ENCODE assay signal across 20 cellular contexts in the genomic region with DNA sequence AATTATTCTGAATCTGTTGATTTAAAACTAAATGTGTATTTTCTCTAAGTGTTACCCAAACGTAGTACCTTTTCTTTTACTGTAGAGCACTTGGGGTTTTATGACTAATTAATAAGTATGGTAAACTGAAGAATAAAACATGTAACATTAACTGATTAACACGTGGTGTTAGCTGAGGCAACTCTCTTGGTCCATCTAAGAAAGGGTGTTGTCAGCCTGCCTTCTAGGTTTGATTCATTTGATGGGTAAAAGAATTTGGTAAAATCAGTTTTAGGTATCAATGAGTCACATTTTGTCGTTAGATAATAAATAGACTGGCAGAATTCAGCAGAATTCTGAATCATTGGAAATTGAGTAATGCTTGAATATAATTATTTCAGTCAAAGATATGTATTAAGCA.
DNase-seq lines count a peak whose midpoint lies in the region; ATAC-seq, FAIRE-seq and TF ChIP-seq lines count a peak whose summit lies in the region.
"Had no signal": no experiment of that assay in that cellular context is flagged by ENCODE, and none has a peak within 500 bp of the region (broad histone marks: within the 10 kb centered on the region; RNA-seq: fewer than 3 reads in every experiment).

No MANE protein-coding gene starts in this region.

- TF ChIP-seq CTCF in bronchial epithelial cell (IDR thresholded peaks at IDR 0.05; ENCODE audit: insufficient read depth, low read length, severe bottlenecking) = no peak
- no peak for TF ChIP-seq CTCF in PC-9 (conservative IDR thresholded peaks at IDR 0.05)
- no peak for TF ChIP-seq CTCF in GM10248 (IDR thresholded peaks at IDR 0.05; ENCODE audit: control extremely low read depth, extremely low read depth, low read depth, missing control alignments)

- H3K4me3 Mint-ChIP-seq in activated T-cell treated with anti-CD3 and anti-CD28 coated beads, Interleukin-2, amount 50 U/mL, for 72 hours = peak overlapping the region in 1 of 2 donors; percentile 39
- H3K4me3 Mint-ChIP-seq: CD14-positive monocyte had no signal

- no peaks in the 10 kb centered on the region for H3K9me3 Mint-ChIP-seq in activated T-cell treated with anti-CD3 and anti-CD28 coated beads, Interleukin-2, amount 50 U/mL, for 72 hours
- H3K9me3 Mint-ChIP-seq: CD14-positive monocyte, neural crest cell had no signal

- intact Hi-C loops in PC-9 (cut with micrococcal nuclease; ENCODE audit: unreplicated experiment) = no loop called here

- H3K9me2 ChIP-seq in PC-9 (ENCODE audit: insufficient read depth) = no peaks in the 10 kb centered on the region

- H3K27me3 ChIP-seq in bronchial epithelial cell (ENCODE audit: control insufficient read depth, insufficient read depth, low read length) (no peaks in the 10 kb centered on the region), muscle layer of colon (ENCODE audit: control insufficient read depth in 1 of 2, insufficient read depth in 2 of 2, low read length in 2 of 2) (no peaks in the 10 kb centered on the region), PC-9 (ENCODE audit: insufficient read depth, low read depth) (no peaks in the 10 kb centered on the region)
- H3K27me3 ChIP-seq: MG63, suprapubic skin had no signal

- POLR2A ChIA-PET in PC-9 (lab: Charles Lee; ENCODE audit: unreplicated experiment) (no interaction called here), GM10248 (lab: Yijun Ruan, JAX) (no interaction called here)

- H3K4me3 ChIP-seq in bronchial epithelial cell (ENCODE audit: low read depth, low read length) = no peak overlapping the region
- peak overlapping the region in 1 of 2 donors; percentile 23 for H3K4me3 ChIP-seq in muscle layer of colon (ENCODE audit: low read depth in 1 of 2, low read length in 2 of 2)
- no peak overlapping the region for H3K4me3 ChIP-seq in PC-9
- H3K4me3 ChIP-seq: MG63, suprapubic skin had no signal

- 0 out of 2 replicates have a peak, but pooled peaks cover 5% of the 10 kb centered on the region for H3K79me2 ChIP-seq in PC-9 (ENCODE audit: low read depth)

- H3K36me3 Mint-ChIP-seq in activated T-cell treated with anti-CD3 and anti-CD28 coated beads, Interleukin-2, amount 50 U/mL, for 72 hours (ENCODE audit: insufficient read depth in 2 of 2) = peaks cover 0 to 2% of the 10 kb centered on the region in 2 donors

- H3K4me1 ChIP-seq in muscle layer of colon (ENCODE audit: insufficient read depth, low read length) = peaks cover 97% of the 10 kb centered on the region
- H3K4me1 ChIP-seq in PC-9 (replicated peaks; ENCODE audit: insufficient read depth) = no peaks in the 10 kb centered on the region

- H3K36me3 ChIP-seq in bronchial epithelial cell (ENCODE audit: control insufficient read depth, insufficient read depth, low read length) = no peaks in the 10 kb centered on the region
- no peaks in the 10 kb centered on the region for H3K36me3 ChIP-seq in muscle layer of colon (ENCODE audit: insufficient read depth, low read length)
- H3K36me3 ChIP-seq in PC-9 (ENCODE audit: low read depth) = no peaks in the 10 kb centered on the region
- H3K36me3 ChIP-seq: MG63, suprapubic skin had no signal

- ATAC-seq in activated T-cell treated with anti-CD3 and anti-CD28 coated beads, Interleukin-2, amount 50 U/mL, for 72 hours (replicated peaks in 1 of 2) = peak; percentile 76 to 77
- ATAC-seq: left colon had no signal

- peaks cover 11% of the 10 kb centered on the region for H3K4me1 Mint-ChIP-seq in activated T-cell treated with anti-CD3 and anti-CD28 coated beads, Interleukin-2, amount 50 U/mL, for 72 hours (ENCODE audit: low read depth)

- no peak for FAIRE-seq in bronchial epithelial cell (lab: Jason Lieb, UNC)
- FAIRE-seq: frontal cortex had no signal

- no peak for DNase-seq in activated T-cell treated with anti-CD3 and anti-CD28 coated beads, Interleukin-2, amount 50 U/mL, for 72 hours
- DNase-seq in activated T-cell treated with anti-CD3 and anti-CD28 coated beads, Interleukin-2, amount 50 U/mL, for 1 hour = no peak
- DNase-seq in bronchial epithelial cell (ENCODE audit: low read depth) (peak; percentile 35), PC-9 (no peak), GM10248 (ENCODE audit: extremely low spot score) (no peak), middle frontal gyrus (ENCODE audit: extremely low spot score, low spot score) (no peak)
- DNase-seq: activated effector memory CD4-positive, alpha-beta T cell treated with anti-CD3 and anti-CD28 coated beads, Interleukin-2, amount 50 U/mL, for 16 hours; erythroblast; left colon; MG63; midbrain; NCI-H1436 treated with DMSO at 0.1 percent for 48 hours; NCI-H69; stimulated activated CD4-positive, alpha-beta T cell treated with anti-CD3 and anti-CD28 coated beads, Interleukin-12 subunit alpha, Interleukin-12 subunit beta, amount 100 ng/mL, for 4 hours had no signal

- H3K27ac ChIP-seq in muscle layer of colon (ENCODE audit: low read depth, low read length) = peak overlapping the region; percentile 44
- H3K27ac ChIP-seq in temporal lobe (ENCODE audit: low read depth, low read length) = peak overlapping the region; percentile 48
- no peak overlapping the region for H3K27ac ChIP-seq in PC-9
- H3K27ac ChIP-seq: suprapubic skin had no signal

- H4K20me1 ChIP-seq in PC-9 (ENCODE audit: insufficient read depth) = no peaks in the 10 kb centered on the region

- H3K27me3 Mint-ChIP-seq in activated T-cell treated with anti-CD3 and anti-CD28 coated beads, Interleukin-2, amount 50 U/mL, for 72 hours (ENCODE audit: low read depth) = no peaks in the 10 kb centered on the region

- BruUV-seq in PC-9 (replicated peaks; lab: Mats Ljungman, UMichigan) = no TSS peak

- H3K4me2 ChIP-seq in PC-9 = no peak overlapping the region

- no peaks in the 10 kb centered on the region for H3K9me3 ChIP-seq in muscle layer of colon (ENCODE audit: low read length)
- no peaks in the 10 kb centered on the region for H3K9me3 ChIP-seq in PC-9 (ENCODE audit: insufficient read depth, low read depth)
- H3K9me3 ChIP-seq: MG63, suprapubic skin had no signal

- no peaks in the 10 kb centered on the region for H3F3A ChIP-seq in PC-9 (ENCODE audit: insufficient read depth, low read depth)

- no peak overlapping the region for H2AFZ ChIP-seq in PC-9

- H3K9ac ChIP-seq in muscle layer of colon (ENCODE audit: low read length) = no peak overlapping the region

- CTCF ChIA-PET in PC-9 (lab: Charles Lee) = no interaction called here
- CTCF ChIA-PET in GM10248 (lab: Yijun Ruan, JAX) = interaction anchor here (1.4 kb wide), 1 partner anchor 17 kb away, joined by 3 read pairs; no protein-coding TSS in a partner anchor

- peak overlapping the region; percentile 59 for H3K27ac Mint-ChIP-seq in activated T-cell treated with anti-CD3 and anti-CD28 coated beads, Interleukin-2, amount 50 U/mL, for 72 hours
- H3K27ac Mint-ChIP-seq: CD14-positive monocyte had no signal
